In genomic region chr17:81870978-81871386, GRCh38 we compare ENCODE assay signal across 1 cellular context.
TF ChIP-seq lines count a peak whose summit lies in the region.

TSS of gene ARHGDIA (minus strand) at chr17:81871337. CDS start at chr17:81869930, 1,407 bp downstream.

TF ChIP-seq in K562, 482 proteins besides CTCF, POLR2A, EP300 and RAD21 (continued from another document):
- TF ChIP-seq, protein P1, sequence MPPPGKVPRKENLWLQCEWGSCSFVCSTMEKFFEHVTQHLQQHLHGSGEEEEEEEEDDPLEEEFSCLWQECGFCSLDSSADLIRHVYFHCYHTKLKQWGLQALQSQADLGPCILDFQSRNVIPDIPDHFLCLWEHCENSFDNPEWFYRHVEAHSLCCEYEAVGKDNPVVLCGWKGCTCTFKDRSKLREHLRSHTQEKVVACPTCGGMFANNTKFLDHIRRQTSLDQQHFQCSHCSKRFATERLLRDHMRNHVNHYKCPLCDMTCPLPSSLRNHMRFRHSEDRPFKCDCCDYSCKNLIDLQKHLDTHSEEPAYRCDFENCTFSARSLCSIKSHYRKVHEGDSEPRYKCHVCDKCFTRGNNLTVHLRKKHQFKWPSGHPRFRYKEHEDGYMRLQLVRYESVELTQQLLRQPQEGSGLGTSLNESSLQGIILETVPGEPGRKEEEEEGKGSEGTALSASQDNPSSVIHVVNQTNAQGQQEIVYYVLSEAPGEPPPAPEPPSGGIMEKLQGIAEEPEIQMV (tag; conservative IDR thresholded peaks at IDR 0.05; ENCODE audit: low read depth) = no peak
- TF ChIP-seq ZNF395 (CRISPR knock-in tag; IDR thresholded peaks at IDR 0.05) (peak; percentile 56; the same call in 1 of the 2 replicates), ZNF780A (CRISPR knock-in tag; IDR thresholded peaks at IDR 0.05) (no peak), POLR2B (IDR thresholded peaks at IDR 0.05; ENCODE audit: low read depth, partially characterized antibody) (peak; percentile 15), PBX2 (CRISPR knock-in tag; IDR thresholded peaks at IDR 0.05; ENCODE audit: low read depth) (peak; percentile 38; the same call in 1 of the 2 replicates), PBX2 (tag; conservative IDR thresholded peaks at IDR 0.05; ENCODE audit: low read depth) (no peak)
- TF ChIP-seq, protein P2, sequence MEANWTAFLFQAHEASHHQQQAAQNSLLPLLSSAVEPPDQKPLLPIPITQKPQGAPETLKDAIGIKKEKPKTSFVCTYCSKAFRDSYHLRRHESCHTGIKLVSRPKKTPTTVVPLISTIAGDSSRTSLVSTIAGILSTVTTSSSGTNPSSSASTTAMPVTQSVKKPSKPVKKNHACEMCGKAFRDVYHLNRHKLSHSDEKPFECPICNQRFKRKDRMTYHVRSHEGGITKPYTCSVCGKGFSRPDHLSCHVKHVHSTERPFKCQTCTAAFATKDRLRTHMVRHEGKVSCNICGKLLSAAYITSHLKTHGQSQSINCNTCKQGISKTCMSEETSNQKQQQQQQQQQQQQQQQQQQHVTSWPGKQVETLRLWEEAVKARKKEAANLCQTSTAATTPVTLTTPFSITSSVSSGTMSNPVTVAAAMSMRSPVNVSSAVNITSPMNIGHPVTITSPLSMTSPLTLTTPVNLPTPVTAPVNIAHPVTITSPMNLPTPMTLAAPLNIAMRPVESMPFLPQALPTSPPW (CRISPR knock-in tag; IDR thresholded peaks at IDR 0.05) = peak; percentile 92; the same call in 1 of the 2 replicates
- TF ChIP-seq, protein P3, sequence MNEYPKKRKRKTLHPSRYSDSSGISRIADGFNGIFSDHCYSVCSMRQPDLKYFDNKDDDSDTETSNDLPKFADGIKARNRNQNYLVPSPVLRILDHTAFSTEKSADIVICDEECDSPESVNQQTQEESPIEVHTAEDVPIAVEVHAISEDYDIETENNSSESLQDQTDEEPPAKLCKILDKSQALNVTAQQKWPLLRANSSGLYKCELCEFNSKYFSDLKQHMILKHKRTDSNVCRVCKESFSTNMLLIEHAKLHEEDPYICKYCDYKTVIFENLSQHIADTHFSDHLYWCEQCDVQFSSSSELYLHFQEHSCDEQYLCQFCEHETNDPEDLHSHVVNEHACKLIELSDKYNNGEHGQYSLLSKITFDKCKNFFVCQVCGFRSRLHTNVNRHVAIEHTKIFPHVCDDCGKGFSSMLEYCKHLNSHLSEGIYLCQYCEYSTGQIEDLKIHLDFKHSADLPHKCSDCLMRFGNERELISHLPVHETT (CRISPR knock-in tag; conservative IDR thresholded peaks at IDR 0.05 in 1 of 2, IDR thresholded peaks at IDR 0.05 in 1 of 2) = peak in 1 of 2 experiments; percentile 98; a peak in 2 of 4 replicates
- TF ChIP-seq, protein P4, sequence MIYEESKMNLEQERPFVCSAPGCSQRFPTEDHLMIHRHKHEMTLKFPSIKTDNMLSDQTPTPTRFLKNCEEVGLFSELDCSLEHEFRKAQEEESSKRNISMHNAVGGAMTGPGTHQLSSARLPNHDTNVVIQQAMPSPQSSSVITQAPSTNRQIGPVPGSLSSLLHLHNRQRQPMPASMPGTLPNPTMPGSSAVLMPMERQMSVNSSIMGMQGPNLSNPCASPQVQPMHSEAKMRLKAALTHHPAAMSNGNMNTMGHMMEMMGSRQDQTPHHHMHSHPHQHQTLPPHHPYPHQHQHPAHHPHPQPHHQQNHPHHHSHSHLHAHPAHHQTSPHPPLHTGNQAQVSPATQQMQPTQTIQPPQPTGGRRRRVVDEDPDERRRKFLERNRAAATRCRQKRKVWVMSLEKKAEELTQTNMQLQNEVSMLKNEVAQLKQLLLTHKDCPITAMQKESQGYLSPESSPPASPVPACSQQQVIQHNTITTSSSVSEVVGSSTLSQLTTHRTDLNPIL (CRISPR knock-in tag; IDR thresholded peaks at IDR 0.05) = no peak
- TF ChIP-seq, protein P5, sequence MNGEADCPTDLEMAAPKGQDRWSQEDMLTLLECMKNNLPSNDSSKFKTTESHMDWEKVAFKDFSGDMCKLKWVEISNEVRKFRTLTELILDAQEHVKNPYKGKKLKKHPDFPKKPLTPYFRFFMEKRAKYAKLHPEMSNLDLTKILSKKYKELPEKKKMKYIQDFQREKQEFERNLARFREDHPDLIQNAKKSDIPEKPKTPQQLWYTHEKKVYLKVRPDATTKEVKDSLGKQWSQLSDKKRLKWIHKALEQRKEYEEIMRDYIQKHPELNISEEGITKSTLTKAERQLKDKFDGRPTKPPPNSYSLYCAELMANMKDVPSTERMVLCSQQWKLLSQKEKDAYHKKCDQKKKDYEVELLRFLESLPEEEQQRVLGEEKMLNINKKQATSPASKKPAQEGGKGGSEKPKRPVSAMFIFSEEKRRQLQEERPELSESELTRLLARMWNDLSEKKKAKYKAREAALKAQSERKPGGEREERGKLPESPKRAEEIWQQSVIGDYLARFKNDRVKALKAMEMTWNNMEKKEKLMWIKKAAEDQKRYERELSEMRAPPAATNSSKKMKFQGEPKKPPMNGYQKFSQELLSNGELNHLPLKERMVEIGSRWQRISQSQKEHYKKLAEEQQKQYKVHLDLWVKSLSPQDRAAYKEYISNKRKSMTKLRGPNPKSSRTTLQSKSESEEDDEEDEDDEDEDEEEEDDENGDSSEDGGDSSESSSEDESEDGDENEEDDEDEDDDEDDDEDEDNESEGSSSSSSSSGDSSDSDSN (IDR thresholded peaks at IDR 0.05; ENCODE audit: borderline replicate concordance in 1 of 2, low read depth in 2 of 2, low read length in 2 of 2) = no peak
- TF ChIP-seq, protein P6, sequence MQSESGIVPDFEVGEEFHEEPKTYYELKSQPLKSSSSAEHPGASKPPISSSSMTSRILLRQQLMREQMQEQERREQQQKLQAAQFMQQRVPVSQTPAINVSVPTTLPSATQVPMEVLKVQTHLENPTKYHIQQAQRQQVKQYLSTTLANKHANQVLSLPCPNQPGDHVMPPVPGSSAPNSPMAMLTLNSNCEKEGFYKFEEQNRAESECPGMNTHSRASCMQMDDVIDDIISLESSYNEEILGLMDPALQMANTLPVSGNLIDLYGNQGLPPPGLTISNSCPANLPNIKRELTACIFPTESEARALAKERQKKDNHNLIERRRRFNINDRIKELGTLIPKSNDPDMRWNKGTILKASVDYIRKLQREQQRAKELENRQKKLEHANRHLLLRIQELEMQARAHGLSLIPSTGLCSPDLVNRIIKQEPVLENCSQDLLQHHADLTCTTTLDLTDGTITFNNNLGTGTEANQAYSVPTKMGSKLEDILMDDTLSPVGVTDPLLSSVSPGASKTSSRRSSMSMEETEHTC (IDR thresholded peaks at IDR 0.05) = 0 out of 2 replicates have a peak, but pooled peaks have one; percentile 91
TF ChIP-seq in K562: peak in this region for 19.
